25 cellular contexts compared by ENCODE assay signal in genomic region chr7:35252584-35252983, GRCh38. TPM values are rescaled to one million over a fixed set of nuclear protein-coding genes. Genes with fewer than 3 reads are reported as not detected.
DNase-seq lines count a peak whose midpoint lies in the region; FAIRE-seq and TF ChIP-seq lines count a peak whose summit lies in the region.
"Had no signal": no experiment of that assay in that cellular context is flagged by ENCODE, and none has a peak within 500 bp of the region (broad histone marks: within the 10 kb centered on the region; RNA-seq: fewer than 3 reads in every experiment).

No MANE protein-coding gene starts in this region.

- peak overlapping the region; percentile 61 for H3K4me3 Mint-ChIP-seq in activated CD4-positive, alpha-beta memory T cell treated with anti-CD3 and anti-CD28 coated beads, Interleukin-2, amount 10 ng/mL, durations not matched to agents 7 days and 5 days
- no peak overlapping the region for H3K4me3 Mint-ChIP-seq in activated CD4-positive, alpha-beta memory T cell treated with anti-CD3 and anti-CD28 coated beads for 36 hours
- H3K4me3 Mint-ChIP-seq in HFFc6: no peak overlapping the region
- H3K4me3 Mint-ChIP-seq: dendritic cell treated with granulocyte-macrophage colony-stimulating factor and Interleukin-4, amounts not matched to agents 40 ng/mL and 50 ng/mL, for 4 days had no signal

- DNase-seq in activated CD4-positive, alpha-beta memory T cell treated with anti-CD3 and anti-CD28 coated beads, Interleukin-2, amount 10 ng/mL, durations not matched to agents 7 days and 5 days: no peak
- DNase-seq in activated CD4-positive, alpha-beta memory T cell treated with anti-CD3 and anti-CD28 coated beads for 36 hours: no peak
- DNase-seq in cardiac fibroblast (ENCODE audit: low read depth in 2 of 2) (peak in 1 of 2 donors; percentile 48), GM19239 (ENCODE audit: insufficient read length, low spot score) (no peak), sigmoid colon (no peak), HFFc6 (no peak)
- DNase-seq: activated CD8-positive, alpha-beta T cell treated with anti-CD3 and anti-CD28 coated beads for 36 hours; adrenal gland; hypothalamus; KG1; NCI-H2171; NCI-H524 treated with DMSO at 0.1 percent for 48 hours; substantia nigra had no signal

- H3K4me1 ChIP-seq in HEK293 (ENCODE audit: control insufficient read depth, insufficient read depth, low read length): peaks cover 15% of the 10 kb centered on the region
- peaks cover 0 to 23% (median 20%) of the 10 kb centered on the region in 4 donors for H3K4me1 ChIP-seq in sigmoid colon

- FAIRE-seq in GM19239 (lab: Jason Lieb, UNC): no peak
- FAIRE-seq: A204.1, bronchial epithelial cell, RCC 7860 had no signal

- H3K27me3 Mint-ChIP-seq in activated CD4-positive, alpha-beta memory T cell treated with anti-CD3 and anti-CD28 coated beads, Interleukin-2, amount 10 ng/mL, durations not matched to agents 7 days and 5 days: peaks cover 86% of the 10 kb centered on the region
- H3K27me3 Mint-ChIP-seq in activated CD4-positive, alpha-beta memory T cell treated with anti-CD3 and anti-CD28 coated beads for 36 hours: peaks cover 79% of the 10 kb centered on the region
- peaks cover 53% of the 10 kb centered on the region for H3K27me3 Mint-ChIP-seq in HFFc6 (ENCODE audit: insufficient read depth)

- TF ChIP-seq EP300 in neural cell (conservative IDR thresholded peaks at IDR 0.05; ENCODE audit: poor library complexity, severe bottlenecking) (no peak), sigmoid colon (IDR thresholded peaks at IDR 0.05) (no peak)

- H3K27ac ChIP-seq in HEK293 (ENCODE audit: extremely low read depth, low read depth, low read length) (no peak overlapping the region), neural cell (ENCODE audit: low read length) (no peak overlapping the region), sigmoid colon (no peak overlapping the region)
- H3K27ac ChIP-seq: BLaER1 had no signal

- no peaks in the 10 kb centered on the region for H3F3A ChIP-seq in neural cell (ENCODE audit: insufficient read depth, low read length, poor library complexity, severe bottlenecking)

- peaks cover 22% of the 10 kb centered on the region for H3K4me1 Mint-ChIP-seq in activated CD4-positive, alpha-beta memory T cell treated with anti-CD3 and anti-CD28 coated beads, Interleukin-2, amount 10 ng/mL, durations not matched to agents 7 days and 5 days
- peaks cover 11% of the 10 kb centered on the region for H3K4me1 Mint-ChIP-seq in activated CD4-positive, alpha-beta memory T cell treated with anti-CD3 and anti-CD28 coated beads for 36 hours (ENCODE audit: low read depth)
- H3K4me1 Mint-ChIP-seq in HFFc6 (ENCODE audit: low read depth): no peaks in the 10 kb centered on the region

- H3K79me2 ChIP-seq in neural cell (replicated peaks; ENCODE audit: insufficient read depth, low read length): no peaks in the 10 kb centered on the region

- H3K9ac ChIP-seq in neural cell (ENCODE audit: low read length): no peak overlapping the region
- H3K9ac ChIP-seq: BLaER1 had no signal

- no peaks in the 10 kb centered on the region for H4K20me1 ChIP-seq in neural cell (ENCODE audit: insufficient read depth)
- H4K20me1 ChIP-seq: BLaER1 had no signal

- H3K4me2 ChIP-seq in neural cell (ENCODE audit: low read length): no peak overlapping the region
- H3K4me2 ChIP-seq: BLaER1 had no signal

- TF ChIP-seq RAD21 in neural cell (conservative IDR thresholded peaks at IDR 0.05): no peak

- TF ChIP-seq CTCF in HEK293 (tag by site-specific recombination; IDR thresholded peaks at IDR 0.05) (no peak), cardiac fibroblast (IDR thresholded peaks at IDR 0.05; ENCODE audit: low read depth, low read length) (no peak), neural cell (IDR thresholded peaks at IDR 0.05; ENCODE audit: poor library complexity, severe bottlenecking) (no peak), sigmoid colon (IDR thresholded peaks at IDR 0.05) (no peak), HFFc6 (IDR thresholded peaks at IDR 0.05) (no peak)

- 4 to 8% methylated on average over 3 of the region's 3 CpGs for WGBS in sigmoid colon, 2 donors

- CTCF ChIA-PET in activated CD4-positive, alpha-beta memory T cell treated with anti-CD3 and anti-CD28 coated beads, Interleukin-2, amount 10 ng/mL, durations not matched to agents 7 days and 5 days (lab: Charles Lee): no interaction called here
- CTCF ChIA-PET in activated CD4-positive, alpha-beta memory T cell treated with anti-CD3 and anti-CD28 coated beads for 36 hours (lab: Charles Lee): no interaction called here
- CTCF ChIA-PET in HEK293 (lab: Yijun Ruan, JAX): no interaction called here

- H3K36me3 ChIP-seq in HEK293 (ENCODE audit: control insufficient read depth in 2 of 2, insufficient read depth in 1 of 2, low read length in 2 of 2): peaks cover 0 to 4% of the 10 kb centered on the region in 2 experiments; a peak in 2 of 3 replicates
- H3K36me3 ChIP-seq in neural cell (ENCODE audit: insufficient read depth, low read length): no peaks in the 10 kb centered on the region
- no peaks in the 10 kb centered on the region for H3K36me3 ChIP-seq in sigmoid colon
- H3K36me3 ChIP-seq: adrenal gland, BLaER1 had no signal

- H3K27ac Mint-ChIP-seq in activated CD4-positive, alpha-beta memory T cell treated with anti-CD3 and anti-CD28 coated beads, Interleukin-2, amount 10 ng/mL, durations not matched to agents 7 days and 5 days: no peak overlapping the region
- H3K27ac Mint-ChIP-seq in activated CD4-positive, alpha-beta memory T cell treated with anti-CD3 and anti-CD28 coated beads for 36 hours: no peak overlapping the region
- no peak overlapping the region for H3K27ac Mint-ChIP-seq in HFFc6
- H3K27ac Mint-ChIP-seq: activated CD8-positive, alpha-beta T cell treated with anti-CD3 and anti-CD28 coated beads for 36 hours; dendritic cell treated with granulocyte-macrophage colony-stimulating factor and Interleukin-4, amounts not matched to agents 40 ng/mL and 50 ng/mL, for 4 days; WTC11 had no signal

- H3K9me3 ChIP-seq in HEK293 (ENCODE audit: control insufficient read depth, insufficient read depth, low read depth, low read length) (no peaks in the 10 kb centered on the region), neural cell (ENCODE audit: low read length) (no peaks in the 10 kb centered on the region), sigmoid colon (no peaks in the 10 kb centered on the region)
- H3K9me3 ChIP-seq: adrenal gland had no signal

- no peak for TF ChIP-seq POLR2A in sigmoid colon (IDR thresholded peaks at IDR 0.05)

- intact Hi-C loops in activated CD4-positive, alpha-beta memory T cell treated with anti-CD3 and anti-CD28 coated beads for 36 hours (cut with micrococcal nuclease): loop anchor here (10.0 kb wide), 1 partner anchor 68 kb away; no protein-coding TSS in a partner anchor
- intact Hi-C loops in sigmoid colon (cut with DNase I): no loop called here

- H3K27me3 ChIP-seq in neural cell (ENCODE audit: insufficient read depth, low read depth, low read length): peaks cover 100% of the 10 kb centered on the region
- peaks cover 72 to 100% (median 91%) of the 10 kb centered on the region in 3 donors for H3K27me3 ChIP-seq in sigmoid colon

- H3K9me3 Mint-ChIP-seq in activated CD4-positive, alpha-beta memory T cell treated with anti-CD3 and anti-CD28 coated beads, Interleukin-2, amount 10 ng/mL, durations not matched to agents 7 days and 5 days: peaks cover 2% of the 10 kb centered on the region
- H3K9me3 Mint-ChIP-seq in activated CD4-positive, alpha-beta memory T cell treated with anti-CD3 and anti-CD28 coated beads for 36 hours: no peaks in the 10 kb centered on the region
- H3K9me3 Mint-ChIP-seq in HFFc6: peaks cover 12% of the 10 kb centered on the region; the same call in 1 of the 2 replicates
- H3K9me3 Mint-ChIP-seq: activated CD8-positive, alpha-beta T cell treated with anti-CD3 and anti-CD28 coated beads for 36 hours; dendritic cell treated with granulocyte-macrophage colony-stimulating factor and Interleukin-4, amounts not matched to agents 40 ng/mL and 50 ng/mL, for 4 days; WTC11 had no signal

- H3K36me3 Mint-ChIP-seq in activated CD4-positive, alpha-beta memory T cell treated with anti-CD3 and anti-CD28 coated beads, Interleukin-2, amount 10 ng/mL, durations not matched to agents 7 days and 5 days (ENCODE audit: low read depth): peaks cover 18% of the 10 kb centered on the region
- H3K36me3 Mint-ChIP-seq in activated CD4-positive, alpha-beta memory T cell treated with anti-CD3 and anti-CD28 coated beads for 36 hours: peaks cover 8% of the 10 kb centered on the region
- H3K36me3 Mint-ChIP-seq in HFFc6 (ENCODE audit: low read depth): no peaks in the 10 kb centered on the region
- H3K36me3 Mint-ChIP-seq: WTC11 had no signal

- POLR2A ChIA-PET in activated CD4-positive, alpha-beta memory T cell treated with anti-CD3 and anti-CD28 coated beads, Interleukin-2, amount 10 ng/mL, durations not matched to agents 7 days and 5 days (lab: Charles Lee): no interaction called here
- POLR2A ChIA-PET in activated CD4-positive, alpha-beta memory T cell treated with anti-CD3 and anti-CD28 coated beads for 36 hours (lab: Charles Lee): no interaction called here
- POLR2A ChIA-PET in HEK293 (lab: Yijun Ruan, JAX): no interaction called here

- H3K9me2 ChIP-seq in neural cell (ENCODE audit: insufficient read depth, low read length): no peaks in the 10 kb centered on the region

- H3K4me3 ChIP-seq in HEK293 (ENCODE audit: low read depth, low read length) (peak overlapping the region; percentile 89), cardiac fibroblast (replicated peaks in 1 of 2; ENCODE audit: low read depth in 2 of 2, low read length in 2 of 2) (peak overlapping the region; percentile 86 to 97), neural cell (ENCODE audit: low read length) (no peak overlapping the region), sigmoid colon (no peak overlapping the region)
- H3K4me3 ChIP-seq: adrenal gland, BLaER1 had no signal

- H2AFZ ChIP-seq in neural cell (ENCODE audit: low read depth, low read length): no peak overlapping the region

TF ChIP-seq in HEK293, 187 proteins besides CTCF, POLR2A, EP300 and RAD21 (continues in another document):
- TF ChIP-seq ZNF302 (tag by site-specific recombination; IDR thresholded peaks at IDR 0.05; ENCODE audit: low read depth) (no peak), TCF7L2 (IDR thresholded peaks at IDR 0.05; ENCODE audit: borderline replicate concordance, low read depth, low read length) (no peak), HOXC10 (CRISPR knock-in tag; IDR thresholded peaks at IDR 0.05) (no peak)

TF ChIP-seq in neural cell, 6 proteins besides CTCF, POLR2A, EP300 and RAD21:
- no peak for TF ChIP-seq SMC3 (conservative IDR thresholded peaks at IDR 0.05; ENCODE audit: poor library complexity)
- TF ChIP-seq POLR2AphosphoS5 (IDR thresholded peaks at IDR 0.05): peak; percentile 39
- no peak for TF ChIP-seq TAF1 (IDR thresholded peaks at IDR 0.05; ENCODE audit: low read depth)

RNA-seq across cellular contexts. Expression of gene TBX20, which starts 1.3 kb away (rescaled TPM):
- under 1 TPM; 0.38 to 0.45 TPM for total RNA-seq in activated CD4-positive, alpha-beta memory T cell treated with anti-CD3 and anti-CD28 coated beads, Interleukin-2, amount 10 ng/mL, durations not matched to agents 7 days and 5 days
- total RNA-seq in activated CD4-positive, alpha-beta memory T cell treated with anti-CD3 and anti-CD28 coated beads for 36 hours: under 1 TPM in 1 of 2 experiments, not detected in 1; 0.15 TPM
- polyA plus RNA-seq in neural cell (not detected in 2 replicates), sigmoid colon (under 1 TPM in 1 of 3 donors, not detected in 2; 0.04 TPM)
- polyA minus RNA-seq in neural cell: not detected in 2 replicates
- total RNA-seq in sigmoid colon: not detected
- total RNA-seq in HFFc6 (2021; fragmentation: NEBNext Ultra II Directional; extraction: Animal tissue kit (Norgen Biotek cat#: 25700)): not detected
- total RNA-seq: activated CD8-positive, alpha-beta T cell treated with anti-CD3 and anti-CD28 coated beads for 36 hours; lung microvascular endothelial cell; myocyte; osteocyte; ureter had no signal

Comparison
In these comparisons a context has a peak if more than half of its experiments do, and no peak if none do; other contexts are left out.
1. H3K4me3 ChIP-seq: peak in HEK293 (single experiment) and cardiac fibroblast (2 of 2); none in neural cell (single experiment) and sigmoid colon (0 of 4).